ENCODE assay signal across 17 cellular contexts in the genomic region with DNA sequence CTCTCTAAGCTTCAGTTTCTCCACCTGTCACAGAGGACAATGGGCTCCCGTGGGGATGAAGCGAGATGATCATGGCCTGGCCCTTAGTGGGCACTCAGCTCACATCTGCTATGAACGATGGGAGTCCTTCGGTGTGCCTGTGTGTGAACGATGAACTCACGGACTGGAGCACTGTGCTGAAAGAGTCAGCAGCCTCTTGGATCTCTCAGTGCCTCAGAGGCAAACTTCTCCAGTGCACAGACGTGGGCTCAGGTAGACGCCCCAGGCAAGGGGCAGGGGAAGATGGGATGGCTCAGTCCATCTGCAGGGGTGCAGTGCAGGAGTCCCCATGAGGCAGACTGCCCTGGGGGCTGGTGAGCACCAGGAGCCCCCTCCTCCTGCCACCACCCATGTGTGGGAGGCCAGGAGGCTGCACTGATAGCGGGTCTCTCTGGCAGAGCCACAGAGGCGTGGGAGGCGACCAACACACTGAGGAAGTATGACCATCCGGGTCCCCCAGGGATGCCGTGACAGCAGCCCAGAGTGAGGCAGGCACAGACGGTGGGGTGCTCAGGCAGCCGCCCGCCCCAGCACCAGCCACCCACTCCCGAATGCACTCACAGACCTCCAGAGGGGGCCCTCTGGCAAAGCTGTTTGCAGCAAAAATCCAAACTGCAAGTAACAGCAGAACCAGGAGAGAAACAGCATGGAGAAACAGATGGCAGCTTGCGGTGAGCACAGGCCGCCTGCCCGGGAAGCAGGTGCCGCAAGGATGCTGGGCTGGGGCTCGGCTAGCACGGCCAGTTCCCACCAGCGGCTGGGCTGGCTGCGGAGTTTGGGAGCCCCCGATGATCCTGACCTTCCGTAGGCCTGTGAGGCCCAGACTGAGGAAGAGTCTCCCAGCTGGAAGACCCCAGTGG.
A peak's percentile ranks its signal among the peaks of the same experiment; 100 is the strongest.
DNase-seq lines count a peak whose midpoint lies in the region; ATAC-seq and TF ChIP-seq lines count a peak whose summit lies in the region.
"Had no signal": no experiment of that assay in that cellular context is flagged by ENCODE, and none has a peak within 500 bp of the region (broad histone marks: within the 10 kb centered on the region; RNA-seq: fewer than 3 reads in every experiment).

No MANE protein-coding gene starts in this region.

- TF ChIP-seq EP300 in sigmoid colon (IDR thresholded peaks at IDR 0.05) (no peak), gastroesophageal sphincter (IDR thresholded peaks at IDR 0.05) (no peak)

- H3K36me3 Mint-ChIP-seq in glutamatergic neuron (ENCODE audit: unreplicated experiment): peaks cover 9% of the 10 kb centered on the region

- no peak for ATAC-seq in gastroesophageal sphincter
- ATAC-seq in HG02623 (IDR thresholded peaks at IDR 0.05; ENCODE audit: unreplicated experiment): no peak
- ATAC-seq: activated CD8-positive, alpha-beta T cell treated with anti-CD3 and anti-CD28 coated beads, Interleukin-2, amount 10 ng/mL, durations not matched to agents 7 days and 5 days; activated T-cell treated with anti-CD3 and anti-CD28 coated beads, Interleukin-2, amount 50 U/mL, for 72 hours had no signal

- H3K4me1 ChIP-seq in sigmoid colon (peaks cover 0 to 13% (median 0%) of the 10 kb centered on the region in 4 donors), gastroesophageal sphincter (peaks cover 0 to 22% (median 4%) of the 10 kb centered on the region in 3 donors)
- no peaks in the 10 kb centered on the region for H3K4me1 ChIP-seq in effector memory CD4-positive, alpha-beta T cell (ENCODE audit: control insufficient read depth, insufficient read depth, low read length, poor library complexity, severe bottlenecking)

- peak overlapping the region; percentile 46 for H3K4me3 Mint-ChIP-seq in glutamatergic neuron (ENCODE audit: unreplicated experiment)
- H3K4me3 Mint-ChIP-seq: activated CD8-positive, alpha-beta T cell treated with anti-CD3 and anti-CD28 coated beads, Interleukin-2, amount 10 ng/mL, durations not matched to agents 7 days and 5 days; activated T-cell treated with anti-CD3 and anti-CD28 coated beads, Interleukin-2, amount 50 U/mL, for 72 hours; B cell had no signal

- H3K4me3 ChIP-seq in sigmoid colon: no peak overlapping the region
- H3K4me3 ChIP-seq in gastroesophageal sphincter: no peak overlapping the region
- no peak overlapping the region for H3K4me3 ChIP-seq in effector memory CD4-positive, alpha-beta T cell (ENCODE audit: insufficient read depth, low read depth, low read length, poor library complexity, severe bottlenecking)
- H3K4me3 ChIP-seq: esophagus muscularis mucosa, stomach had no signal

- H3K9me3 ChIP-seq in sigmoid colon (no peaks in the 10 kb centered on the region), gastroesophageal sphincter (no peaks in the 10 kb centered on the region)
- H3K9me3 ChIP-seq in effector memory CD4-positive, alpha-beta T cell (ENCODE audit: control insufficient read depth, low read length): no peaks in the 10 kb centered on the region
- H3K9me3 ChIP-seq: esophagus muscularis mucosa, stomach had no signal

- H3K27ac ChIP-seq in sigmoid colon (no peak overlapping the region), gastroesophageal sphincter (no peak overlapping the region)
- no peak overlapping the region for H3K27ac ChIP-seq in effector memory CD4-positive, alpha-beta T cell (ENCODE audit: insufficient read depth, low read length, poor library complexity, severe bottlenecking)
- H3K27ac ChIP-seq: esophagus muscularis mucosa, stomach had no signal

- H3K27me3 Mint-ChIP-seq in glutamatergic neuron (ENCODE audit: unreplicated experiment): peaks cover 9% of the 10 kb centered on the region
- H3K27me3 Mint-ChIP-seq: B cell had no signal

- TF ChIP-seq CTCF in glutamatergic neuron (IDR thresholded peaks at IDR 0.05; ENCODE audit: partially characterized antibody, unreplicated experiment): no peak
- no peak for TF ChIP-seq CTCF in sigmoid colon (IDR thresholded peaks at IDR 0.05)
- TF ChIP-seq CTCF in gastroesophageal sphincter (IDR thresholded peaks at IDR 0.05): no peak

- H3K4me1 Mint-ChIP-seq in glutamatergic neuron (ENCODE audit: low read depth, unreplicated experiment): peaks cover 33% of the 10 kb centered on the region
- H3K4me1 Mint-ChIP-seq: B cell had no signal

- no peak for TF ChIP-seq POLR2A in sigmoid colon (IDR thresholded peaks at IDR 0.05)
- no peak for TF ChIP-seq POLR2A in gastroesophageal sphincter (IDR thresholded peaks at IDR 0.05)

- H3K36me3 ChIP-seq in sigmoid colon (no peaks in the 10 kb centered on the region), gastroesophageal sphincter (no peaks in the 10 kb centered on the region)
- no peaks in the 10 kb centered on the region for H3K36me3 ChIP-seq in effector memory CD4-positive, alpha-beta T cell (ENCODE audit: control insufficient read depth, insufficient read depth, low read length)
- H3K36me3 ChIP-seq: esophagus muscularis mucosa had no signal

- H3K27ac Mint-ChIP-seq in glutamatergic neuron (ENCODE audit: unreplicated experiment): peak overlapping the region; percentile 86
- H3K27ac Mint-ChIP-seq: activated CD8-positive, alpha-beta T cell treated with anti-CD3 and anti-CD28 coated beads, Interleukin-2, amount 10 ng/mL, durations not matched to agents 7 days and 5 days; activated T-cell treated with anti-CD3 and anti-CD28 coated beads, Interleukin-2, amount 50 U/mL, for 72 hours; B cell had no signal

- peaks cover 13% of the 10 kb centered on the region for H3K9me3 Mint-ChIP-seq in glutamatergic neuron (ENCODE audit: unreplicated experiment)
- H3K9me3 Mint-ChIP-seq: activated T-cell treated with anti-CD3 and anti-CD28 coated beads, Interleukin-2, amount 50 U/mL, for 72 hours had no signal

- 90 to 92% methylated on average over 27 of the region's 27 CpGs for WGBS in sigmoid colon, 2 donors
- WGBS in gastroesophageal sphincter (ENCODE audit: low coverage in 1 of 2), 2 donors: 72 to 85% methylated on average over 2 to 10 of the region's 27 CpGs

- H3K27me3 ChIP-seq in sigmoid colon (no peaks in the 10 kb centered on the region), gastroesophageal sphincter (peaks cover 7% of the 10 kb centered on the region)
- no peaks in the 10 kb centered on the region for H3K27me3 ChIP-seq in effector memory CD4-positive, alpha-beta T cell (replicated peaks; ENCODE audit: control insufficient read depth, insufficient read depth, low read length, poor library complexity, severe bottlenecking)
- H3K27me3 ChIP-seq: stomach had no signal

- in situ Hi-C loops in G401 (cut with HindIII; ENCODE audit: low sequenced_read_pairs): no loop called here

- DNase-seq in G401 (ENCODE audit: low spot score): peak; percentile 88
- peak; percentile 84 for DNase-seq in NCI-H2171 treated with DMSO at 0.1 percent for 48 hours (lab: John Stamatoyannopoulos, UW)
- DNase-seq in glutamatergic neuron: peak; percentile 77
- DNase-seq in sigmoid colon: peak; percentile 53
- no peak for DNase-seq in effector memory CD4-positive, alpha-beta T cell
- DNase-seq: activated CD8-positive, alpha-beta T cell treated with anti-CD3 and anti-CD28 coated beads, Interleukin-2, amount 10 ng/mL, durations not matched to agents 7 days and 5 days; activated T-cell treated with anti-CD3 and anti-CD28 coated beads, Interleukin-2, amount 50 U/mL, for 72 hours; Calu3; NCI-H146; NCI-H510A; SHP77 treated with DMSO at 0.1 percent for 48 hours; stomach; T-helper 1 cell had no signal

- intact Hi-C loops in sigmoid colon (cut with DNase I): no loop called here

Comparison
In these comparisons a context has a peak if more than half of its experiments do, and no peak if none do; other contexts are left out.
1. DNase-seq: peak in G401 (single experiment), NCI-H2171 treated with DMSO at 0.1 percent for 48 hours (single experiment), glutamatergic neuron (single experiment) and sigmoid colon (single experiment); none in effector memory CD4-positive, alpha-beta T cell (0 of 3).